In genomic region chr13:113158946-113159345, GRCh38 we compare ENCODE assay signal across 1 cellular context.
TF ChIP-seq lines count a peak whose summit lies in the region.

No MANE protein-coding gene starts in this region.

TF ChIP-seq in GM23338, 12 proteins besides CTCF, POLR2A, EP300 and RAD21 (continued from another document):
- TF ChIP-seq ETS1 (IDR thresholded peaks at IDR 0.05) (no peak), ZNF331 (CRISPR knock-in tag; IDR thresholded peaks at IDR 0.05; ENCODE audit: low read depth) (no peak), EZH2phosphoT487 (IDR thresholded peaks at IDR 0.05; ENCODE audit: unreplicated experiment) (no peak), EZH2 (IDR thresholded peaks at IDR 0.05; ENCODE audit: low read depth, unreplicated experiment) (no peak), REST (IDR thresholded peaks at IDR 0.05; ENCODE audit: unreplicated experiment) (no peak)
